In the genomic region with DNA sequence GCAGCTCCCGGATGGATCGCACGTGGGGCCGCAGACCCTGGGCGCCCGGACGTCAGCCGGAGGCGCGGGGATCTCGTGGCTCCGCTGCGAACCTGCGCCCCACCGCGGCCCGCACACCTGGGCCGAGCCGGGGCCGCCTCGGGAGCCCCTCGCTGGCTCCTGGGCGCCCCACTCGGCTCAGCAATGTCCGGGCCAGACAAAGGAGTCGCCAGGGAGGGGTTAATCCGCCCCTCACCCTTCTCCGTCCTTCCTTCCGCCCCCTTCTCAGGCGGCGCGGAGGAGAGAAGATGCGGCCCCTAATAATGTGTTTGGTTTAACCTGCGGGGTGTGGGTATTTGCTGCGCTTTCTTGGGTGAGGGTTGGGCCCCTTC, we compare ENCODE assay signal across 9 cellular contexts. TPM values are rescaled to one million over a fixed set of nuclear protein-coding genes. Genes with fewer than 3 reads are reported as not detected.
DNase-seq lines count a peak whose midpoint lies in the region; ATAC-seq, FAIRE-seq and TF ChIP-seq lines count a peak whose summit lies in the region.
"Had no signal": no experiment of that assay in that cellular context is flagged by ENCODE, and none has a peak within 500 bp of the region (broad histone marks: within the 10 kb centered on the region; RNA-seq: fewer than 3 reads in every experiment).

No MANE protein-coding gene starts in this region.

- no peak for ATAC-seq in body of pancreas

- DNase-seq in HuH-7.5 (ENCODE audit: low spot score) (peak; percentile 52), body of pancreas (peak in 1 of 4 donors; percentile 40), kidney epithelial cell (ENCODE audit: low read depth) (no peak), activated gamma-delta T cell (lab: John Stamatoyannopoulos, UW) (no peak), GM12892 (ENCODE audit: insufficient read length) (no peak), Kasumi-1 (lab: John Stamatoyannopoulos, UW) (no peak), urothelium cell line (ENCODE audit: low spot score) (no peak)

- H3K9me3 ChIP-seq in body of pancreas (no peaks in the 10 kb centered on the region), stomach smooth muscle (ENCODE audit: control insufficient read depth in 2 of 2, low read length in 2 of 2) (no peaks in the 10 kb centered on the region)

- peak overlapping the region; percentile 57 to 86 for H3K4me3 ChIP-seq in body of pancreas
- H3K4me3 ChIP-seq in kidney epithelial cell (ENCODE audit: low read depth, low read length) = peak overlapping the region; percentile 77
- H3K4me3 ChIP-seq in stomach smooth muscle (ENCODE audit: low read length in 2 of 2) = peak overlapping the region; percentile 89 to 94

- TF ChIP-seq CTCF in body of pancreas (IDR thresholded peaks at IDR 0.05) (no peak), kidney epithelial cell (IDR thresholded peaks at IDR 0.05; ENCODE audit: insufficient read depth, low read length, poor library complexity, severe bottlenecking) (no peak)

- TF ChIP-seq POLR2A in body of pancreas (IDR thresholded peaks at IDR 0.05) = no peak
- no peak for TF ChIP-seq POLR2A in GM12892 (IDR thresholded peaks at IDR 0.05; ENCODE audit: low read depth, low read length)

- FAIRE-seq in GM12892 (lab: Jason Lieb, UNC) = no peak
- FAIRE-seq in urothelium cell line (lab: Jason Lieb, UNC) = no peak

- H3K9ac ChIP-seq in stomach smooth muscle (ENCODE audit: low read length in 2 of 2) = peak overlapping the region; percentile 86 to 91
- H3K9ac ChIP-seq: KMS-11 had no signal

- H3K36me3 ChIP-seq in body of pancreas (replicated peaks in 1 of 2; ENCODE audit: insufficient read depth in 1 of 2, low read depth in 2 of 2) (no peaks in the 10 kb centered on the region), kidney epithelial cell (ENCODE audit: control insufficient read depth, insufficient read depth, low read length) (no peaks in the 10 kb centered on the region), stomach smooth muscle (ENCODE audit: control insufficient read depth in 2 of 2, insufficient read depth in 2 of 2, low read length in 2 of 2) (no peaks in the 10 kb centered on the region)

- H3K27me3 ChIP-seq in body of pancreas (no peaks in the 10 kb centered on the region), kidney epithelial cell (ENCODE audit: control insufficient read depth, insufficient read depth, low read length) (peaks cover 3% of the 10 kb centered on the region), stomach smooth muscle (ENCODE audit: control insufficient read depth in 1 of 2, insufficient read depth in 2 of 2, low read length in 2 of 2) (no peaks in the 10 kb centered on the region)

- intact Hi-C loops in body of pancreas (cut with DNase I) = no loop called here

- H3K4me1 ChIP-seq in body of pancreas = peaks cover 70% of the 10 kb centered on the region
- H3K4me1 ChIP-seq in stomach smooth muscle (ENCODE audit: control insufficient read depth, insufficient read depth, low read length) = peaks cover 53% of the 10 kb centered on the region

- WGBS in body of pancreas, 2 donors = 30 to 69% methylated on average over 34 to 35 of the region's 35 CpGs

- H3K27ac ChIP-seq in body of pancreas (peak overlapping the region; percentile 89 to 98 (median 97)), stomach smooth muscle (ENCODE audit: low read length) (peak overlapping the region; percentile 96)
- H3K27ac ChIP-seq: KMS-11 had no signal

RNA-seq across cellular contexts. Expression of a gene that starts 47.6 kb away (rescaled TPM):
- total RNA-seq in body of pancreas (100 to 1,000 TPM; 102 to 203 TPM), kidney epithelial cell (100 and 120 TPM in 2 replicates)
- polyA plus RNA-seq in GM12892 (2012; ENCODE audit: missing spikeins) = 20.1 TPM

RNA-seq across cellular contexts. Expression of a gene that starts 52.6 kb away (rescaled TPM):
- total RNA-seq in body of pancreas (10 to 100 TPM in 1 of 2 donors, 1 to 10 TPM in 1; 5.7 to 14.8 TPM), kidney epithelial cell (6.6 and 15.1 TPM in 2 replicates)
- polyA plus RNA-seq in GM12892 (2012; ENCODE audit: missing spikeins) = not detected
